Comparison of ENCODE assay signal across 22 cellular contexts in genomic region chr22:44207173-44207980, GRCh38. TPM values are rescaled to one million over a fixed set of nuclear protein-coding genes. Genes with fewer than 3 reads are reported as not detected.
"Had no signal": no experiment of that assay in that cellular context is flagged by ENCODE, and none has a peak within 500 bp of the region (broad histone marks: within the 10 kb centered on the region; RNA-seq: fewer than 3 reads in every experiment).

No MANE protein-coding gene starts in this region.

- H3K27ac Mint-ChIP-seq: activated CD8-positive, alpha-beta memory T cell treated with anti-CD3 and anti-CD28 coated beads, Interleukin-2, amount 10 ng/mL, durations not matched to agents 7 days and 5 days; activated naive CD8-positive, alpha-beta T cell treated with anti-CD3 and anti-CD28 coated beads for 36 hours; activated T-cell treated with anti-CD3 and anti-CD28 coated beads, Interleukin-2, amount 50 U/mL, for 24 hours had no signal

- ATAC-seq: activated CD8-positive, alpha-beta memory T cell treated with anti-CD3 and anti-CD28 coated beads, Interleukin-2, amount 10 ng/mL, durations not matched to agents 7 days and 5 days; heart left ventricle; left cardiac atrium; lower lobe of right lung; T-cell had no signal

- H3K27ac ChIP-seq: epithelial cell of prostate, heart left ventricle, lower lobe of right lung, stomach had no signal

- H3K4me1 ChIP-seq: lower lobe of right lung had no signal

- H3K36me3 ChIP-seq: lower lobe of right lung, stomach had no signal

- H3K27me3 Mint-ChIP-seq: activated CD8-positive, alpha-beta memory T cell treated with anti-CD3 and anti-CD28 coated beads, Interleukin-2, amount 10 ng/mL, durations not matched to agents 7 days and 5 days; activated naive CD8-positive, alpha-beta T cell treated with anti-CD3 and anti-CD28 coated beads for 36 hours; activated T-cell treated with anti-CD3 and anti-CD28 coated beads, Interleukin-2, amount 50 U/mL, for 24 hours; T-cell had no signal

- H3K4me3 ChIP-seq: heart left ventricle, lower lobe of right lung, stomach had no signal

- DNase-seq: activated CD4-positive, alpha-beta T cell treated with anti-CD3 and anti-CD28 coated beads, Interleukin-2, amount 50 U/mL, for 48 hours; activated CD8-positive, alpha-beta memory T cell treated with anti-CD3 and anti-CD28 coated beads, Interleukin-2, amount 10 ng/mL, durations not matched to agents 7 days and 5 days; activated gamma-delta T cell; activated naive CD8-positive, alpha-beta T cell treated with anti-CD3 and anti-CD28 coated beads for 36 hours; activated T-cell treated with anti-CD3 and anti-CD28 coated beads, Interleukin-2, amount 50 U/mL, for 24 hours; anterior cingulate cortex; dermis blood vessel endothelial cell; heart left ventricle; immature natural killer cell; left cardiac atrium; lower lobe of right lung; midbrain; small intestine; stimulated activated CD4-positive, alpha-beta T cell treated with anti-CD3 and anti-CD28 coated beads, Interleukin-4, amount 100 ng/mL, for 24 hours; stomach; T-cell; T-helper 9 cell had no signal

- FAIRE-seq: frontal cortex, small intestine had no signal

- H3K4me3 Mint-ChIP-seq: activated CD8-positive, alpha-beta memory T cell treated with anti-CD3 and anti-CD28 coated beads, Interleukin-2, amount 10 ng/mL, durations not matched to agents 7 days and 5 days; activated naive CD8-positive, alpha-beta T cell treated with anti-CD3 and anti-CD28 coated beads for 36 hours; activated T-cell treated with anti-CD3 and anti-CD28 coated beads, Interleukin-2, amount 50 U/mL, for 24 hours; immature natural killer cell; T-cell had no signal

RNA-seq across cellular contexts. Expression of gene PARVG, which starts 26.7 kb away (rescaled TPM):
- total RNA-seq: fibroblast of lung, myocyte, SK-MEL-5 had no signal
- polyA plus RNA-seq: fibroblast of lung had no signal
